ENCODE assay signal across 8 cellular contexts in genomic region chr1:166838766-166839599, GRCh38. TPM values are rescaled to one million over a fixed set of nuclear protein-coding genes. Genes with fewer than 3 reads are reported as not detected.
DNase-seq lines count a peak whose midpoint lies in the region; ATAC-seq and TF ChIP-seq lines count a peak whose summit lies in the region.

POGK (plus strand) TSS chr1:166839475; CDS start chr1:166840957, 1,482 bp downstream.

- peaks cover 0 to 32% (median 23%) of the 10 kb centered on the region in 9 donors for H3K36me3 ChIP-seq in heart right ventricle
- H3K36me3 ChIP-seq in upper lobe of left lung: peaks cover 5 to 31% (median 27%) of the 10 kb centered on the region in 4 donors

- intact Hi-C loops in T-helper 1 cell treated with Interleukin-12 subunit alpha and Interleukin-12 subunit beta and Interleukin-4 antibody, amounts not matched to agents 30 ng/mL and 1 ng/mL, for 36 hours (cut with micrococcal nuclease): loop anchor here (1.0 to 2.0 kb wide), 5 partner anchors 37 to 1340 kb away; partner anchors contain the start of genes POU2F1, TADA1 and TIPRL
- intact Hi-C loops in heart right ventricle (cut with DNase I): loop anchor here in 2 of 10 donors (1.0 to 2.0 kb wide), 2 partner anchors 37 to 38 kb away; partner anchors contain the start of gene TADA1 (in 2 of the 2)
- intact Hi-C loops in posterior vena cava (cut with DNase I): no loop called here

- in situ Hi-C loops in GM13977 (cut with MboI; ENCODE audit: low pct_unique_long_range_greater_than_20kb, low sequenced_read_pairs, unreplicated experiment): no loop called here

- no peak for TF ChIP-seq CTCF in GM13977 (IDR thresholded peaks at IDR 0.05; ENCODE audit: extremely low read depth, insufficient read depth, missing control alignments)
- peak in 2 of 9 donors; percentile 8 to 26 for TF ChIP-seq CTCF in heart right ventricle (IDR thresholded peaks at IDR 0.05)
- TF ChIP-seq CTCF in upper lobe of left lung (IDR thresholded peaks at IDR 0.05): peak in 4 of 6 experiments; percentile 13 to 49 (median 31)

- peaks cover 13 to 52% (median 51%) of the 10 kb centered on the region in 9 donors for H3K4me1 ChIP-seq in heart right ventricle
- peaks cover 42 to 53% (median 44%) of the 10 kb centered on the region in 4 donors for H3K4me1 ChIP-seq in upper lobe of left lung

- peak in 3 of 4 donors; percentile 71 to 89 (median 89) for TF ChIP-seq POLR2A in upper lobe of left lung (IDR thresholded peaks at IDR 0.05)

- H3K4me3 ChIP-seq in heart right ventricle: peak within 1 kb of the TSS; percentile 44 to 84 (median 71)
- H3K4me3 ChIP-seq in upper lobe of left lung: peak within 1 kb of the TSS; percentile 68 to 84 (median 78)

- ATAC-seq in HG02852 (IDR thresholded peaks at IDR 0.05; ENCODE audit: unreplicated experiment): peak; percentile 94
- ATAC-seq in heart right ventricle: peak; percentile 95 to 99 (median 97)
- peak; percentile 95 to 97 for ATAC-seq in upper lobe of left lung (ENCODE audit: low FRiP score in 2 of 2)

- H3K27me3 ChIP-seq in heart right ventricle: no peaks in the 10 kb centered on the region
- H3K27me3 ChIP-seq in upper lobe of left lung: no peaks in the 10 kb centered on the region

- peak in 1 of 4 donors; percentile 28 for TF ChIP-seq EP300 in upper lobe of left lung (IDR thresholded peaks at IDR 0.05)

- DNase-seq in GM13977 (ENCODE audit: low spot score) (peak; percentile 96), NCI-H1436 treated with DMSO at 0.1 percent for 48 hours (lab: John Stamatoyannopoulos, UW) (peak; percentile 57), amniotic epithelial cell (ENCODE audit: low read depth) (peak; percentile 89), heart right ventricle (peak; percentile 92 to 93), posterior vena cava (ENCODE audit: low spot score) (peak; percentile 97), upper lobe of left lung (peak; percentile 95 to 97)

- H3K9me3 ChIP-seq in heart right ventricle (no peaks in the 10 kb centered on the region), upper lobe of left lung (no peaks in the 10 kb centered on the region)

- H3K27ac ChIP-seq in heart right ventricle: peak within 1 kb of the TSS; percentile 79 to 95 (median 90)
- peak within 1 kb of the TSS; percentile 91 to 97 (median 94) for H3K27ac ChIP-seq in upper lobe of left lung

- 0 to 1% methylated on average over 48 to 60 of the region's 63 CpGs for WGBS in heart right ventricle, 2 donors
- WGBS in upper lobe of left lung, 2 donors: 1% methylated on average over 17 to 42 of the region's 63 CpGs

RNA-seq across cellular contexts. Expression of gene POGK, which starts in this region (rescaled TPM):
- 38.3 and 39.9 TPM in 2 replicates for total RNA-seq in T-helper 1 cell treated with Interleukin-12 subunit alpha and Interleukin-12 subunit beta and Interleukin-4 antibody, amounts not matched to agents 30 ng/mL and 1 ng/mL, for 36 hours
- total RNA-seq in heart right ventricle: 10 to 100 TPM; 10.2 to 19.2 (median 13.7) TPM
- 1 to 10 TPM; 5.6 to 7.9 TPM for polyA plus RNA-seq in heart right ventricle
- 10 to 100 TPM; 28.9 to 32.0 TPM for total RNA-seq in posterior vena cava
- total RNA-seq in upper lobe of left lung: 10 to 100 TPM; 45.9 to 78.0 (median 67.8) TPM

Comparison
In these comparisons a context has a peak if more than half of its experiments do, and no peak if none do; other contexts are left out.
1. Peak in every context shown above with its lines: DNase-seq, ATAC-seq, H3K4me3 ChIP-seq and H3K27ac ChIP-seq.